8 cellular contexts compared by ENCODE assay signal in genomic region chr1:41240806-41241747, GRCh38.
DNase-seq lines count a peak whose midpoint lies in the region; ATAC-seq and TF ChIP-seq lines count a peak whose summit lies in the region.

No MANE protein-coding gene starts in this region.

- no peak for TF ChIP-seq CTCF in LNCaP clone FGC (IDR thresholded peaks at IDR 0.05; ENCODE audit: control insufficient read depth, extremely low read depth, insufficient read depth)
- TF ChIP-seq CTCF in WI38 (IDR thresholded peaks at IDR 0.05; ENCODE audit: low read depth, low read length), result no peak

- peak; percentile 49 for ATAC-seq in GM21717 (IDR thresholded peaks at IDR 0.05; ENCODE audit: unreplicated experiment)

- peak; percentile 63 for DNase-seq in EL
- no peak for DNase-seq in LNCaP clone FGC (ENCODE audit: low read depth)
- peak; percentile 12 for DNase-seq in central memory CD4-positive, alpha-beta T cell
- DNase-seq in left kidney (ENCODE audit: low read depth, low spot score), result peak; percentile 74
- peak; percentile 49 to 67 for DNase-seq in stimulated activated CD4-positive, alpha-beta T cell treated with anti-CD3 and anti-CD28 coated beads, Interleukin-2, amount 100 ng/mL, for 24 hours
- DNase-seq in NCI-H1930 (lab: John Stamatoyannopoulos, UW), result no peak

- H3K4me3 ChIP-seq in LNCaP clone FGC (ENCODE audit: low read depth, low read length), result peak overlapping the region; percentile 52
- peak overlapping the region; percentile 68 for H3K4me3 ChIP-seq in WI38 (ENCODE audit: low read depth, low read length)

Comparison
In these comparisons a context has a peak if more than half of its experiments do, and no peak if none do; other contexts are left out.
1. DNase-seq: peak in EL (single experiment), central memory CD4-positive, alpha-beta T cell (single experiment), left kidney (single experiment) and stimulated activated CD4-positive, alpha-beta T cell treated with anti-CD3 and anti-CD28 coated beads, Interleukin-2, amount 100 ng/mL, for 24 hours (2 of 2); none in LNCaP clone FGC (single experiment) and NCI-H1930 (0 of 2).